ENCODE assay signal across 7 cellular contexts in genomic region chr12:69238589-69239285, GRCh38. TPM values are rescaled to one million over a fixed set of nuclear protein-coding genes. Genes with fewer than 3 reads are reported as not detected.
DNase-seq lines count a peak whose midpoint lies in the region; ATAC-seq, FAIRE-seq and TF ChIP-seq lines count a peak whose summit lies in the region.

No MANE protein-coding gene starts in this region.

- RAD21 ChIA-PET in GM12878 (lab: Charles Lee; ENCODE audit: unreplicated experiment) = no interaction called here

- DNase-seq in GM12878 (ENCODE audit: low read depth, low spot score) (no peak), RKO (ENCODE audit: low spot score) (no peak), SIG-M5 (lab: John Stamatoyannopoulos, UW) (no peak), NCI-H774 (lab: John Stamatoyannopoulos, UW) (no peak)

- WGBS in GM12878 (ENCODE audit: insufficient coverage, insufficient replicate concordance, low lambda C conversion rate, missing lambda C conversion rate) = 4% methylated on average over 13 of the region's 13 CpGs

- H4K20me1 ChIP-seq in GM12878 (ENCODE audit: control insufficient read depth, insufficient read depth) = no peaks in the 10 kb centered on the region

- TF ChIP-seq EP300 in GM12878 (IDR thresholded peaks at IDR 0.05; ENCODE audit: borderline replicate concordance in 1 of 2, control insufficient read depth in 1 of 2, low read depth in 2 of 2, low read length in 2 of 2) = no peak

- H3K36me3 ChIP-seq in GM12878 (ENCODE audit: control insufficient read depth in 2 of 2, insufficient read depth in 2 of 2, low read length in 1 of 2) = no peaks in the 10 kb centered on the region; a peak in 1 of 4 replicates
- no peaks in the 10 kb centered on the region for H3K36me3 ChIP-seq in mucosa of stomach (ENCODE audit: control insufficient read depth, insufficient read depth, low read length)

- peaks cover 46% of the 10 kb centered on the region for H3K79me2 ChIP-seq in GM12878 (ENCODE audit: control insufficient read depth, insufficient read depth, low read length)

- no peaks in the 10 kb centered on the region for H3K27me3 ChIP-seq in GM12878 (replicated peaks in 1 of 2; ENCODE audit: control insufficient read depth in 2 of 2, insufficient read depth in 2 of 2, low read length in 1 of 2)
- H3K27me3 ChIP-seq in mucosa of stomach (ENCODE audit: control insufficient read depth, insufficient read depth, low read length) = no peaks in the 10 kb centered on the region

- in situ Hi-C loops in GM12878 (cut with MboI) = no loop called here

- peak; percentile 65 for FAIRE-seq in GM12878 (lab: Jason Lieb, UNC)

- BruUV-seq in GM12878 (replicated peaks; lab: Mats Ljungman, UMichigan) = no TSS peak

- H3K9me3 ChIP-seq in GM12878 (replicated peaks; ENCODE audit: control insufficient read depth, insufficient read depth, low read length) (no peaks in the 10 kb centered on the region; the same call in 2 of the 3 replicates), mucosa of stomach (ENCODE audit: control insufficient read depth, low read length) (no peaks in the 10 kb centered on the region)

- no peak for TF ChIP-seq CTCF in GM12878 (IDR thresholded peaks at IDR 0.05 in 2 of 3, conservative IDR thresholded peaks at IDR 0.05 in 1 of 3; ENCODE audit: control insufficient read depth in 2 of 3, extremely low read depth in 1 of 3, insufficient read depth in 1 of 3, low read depth in 3 of 3, low read length in 3 of 3)

- H3K27ac ChIP-seq in GM12878 (ENCODE audit: control insufficient read depth, insufficient read depth) = peak overlapping the region; percentile 62

- intact Hi-C loops in GM12878 (cut with micrococcal nuclease; ENCODE audit: unreplicated experiment) = no loop called here

- no peak for TF ChIP-seq POLR2A in GM12878 (IDR thresholded peaks at IDR 0.05; ENCODE audit: low read depth, low read length)

- SMC1A ChIA-PET in GM12878 (lab: Charles Lee; ENCODE audit: uncharacterized antibody, unreplicated experiment) = no interaction called here

- CTCF ChIA-PET in GM12878 (lab: Yijun Ruan, JAX) = no interaction called here

- TF ChIP-seq RAD21 in GM12878 (IDR thresholded peaks at IDR 0.05; ENCODE audit: insufficient read depth, low read depth, low read length) = no peak

- H3K9ac ChIP-seq in GM12878 (ENCODE audit: control insufficient read depth, insufficient read depth, low read length) (peak overlapping the region; percentile 70), mucosa of stomach (ENCODE audit: low read length) (peak overlapping the region; percentile 91)

- H3K4me1 ChIP-seq in GM12878 (ENCODE audit: control insufficient read depth, insufficient read depth, low read length) (peaks cover 11% of the 10 kb centered on the region), mucosa of stomach (ENCODE audit: control insufficient read depth, insufficient read depth, low read length) (no peaks in the 10 kb centered on the region)

- H3K4me3 ChIP-seq in GM12878 (peak overlapping the region; percentile 77), mucosa of stomach (ENCODE audit: low read length) (peak overlapping the region; percentile 58)

- H3K4me2 ChIP-seq in GM12878 (ENCODE audit: control insufficient read depth, insufficient read depth) = peak overlapping the region; percentile 81

- peak; percentile 3 for ATAC-seq in GM19328 (IDR thresholded peaks at IDR 0.05; ENCODE audit: unreplicated experiment)
- peak; percentile 1 for ATAC-seq in HG03342 (IDR thresholded peaks at IDR 0.05; ENCODE audit: unreplicated experiment)
- ATAC-seq in GM12878 = no peak

- POLR2A ChIA-PET in GM12878 (lab: Charles Lee) = no interaction called here

- peak overlapping the region; percentile 86 for H2AFZ ChIP-seq in GM12878 (ENCODE audit: control insufficient read depth, low read depth, low read length)

TF ChIP-seq in GM12878, 131 proteins besides CTCF, POLR2A, EP300 and RAD21:
- TF ChIP-seq SMAD1 (IDR thresholded peaks at IDR 0.05; ENCODE audit: low read depth, partially characterized antibody) (no peak), EZH2 (IDR thresholded peaks at IDR 0.05; ENCODE audit: borderline replicate concordance, control insufficient read depth, low read depth, low read length) (no peak)

RNA-seq across cellular contexts. Expression of gene CPSF6, which starts 0.6 kb away (rescaled TPM):
- 337 TPM in 2 replicates for total RNA-seq in GM12878 (2013; cell fraction: nucleolus; rRNA removed)
- total RNA-seq in GM12878 (2014; rRNA removed) (40.9 and 44.8 TPM in 2 replicates), GM12878 (2014; rRNA removed; fragmentation: Illumina TruSeq; extraction: Trizol) (71.1 and 75.7 TPM in 2 replicates), GM12878 (2021) (100 and 103 TPM in 2 replicates)
- polyA plus RNA-seq in GM12878 (2011; ENCODE audit: low read depth) = 45.7 TPM
- polyA plus RNA-seq in GM12878 (2011; rRNA removed) (72.7 and 82.5 TPM in 2 replicates), GM12878 (2014; fragmentation: Illumina TruSeq; extraction: Trizol) (65.0 and 71.3 TPM in 2 replicates), GM12878 (2014; fragmentation: Nextera tagmentation; extraction: Ambion mirVana) (10 to 100 TPM; 45.9 to 49.2 TPM), GM12878 (2014; rRNA removed) (118 and 132 TPM in 2 replicates), GM12878 (2016; fragmentation: Nextera tagmentation; extraction: Ambion mirVana) (100 to 1,000 TPM; 145 to 150 TPM)
- polyA plus RNA-seq in GM12878 (2011; cell fraction: cytosol; rRNA removed) = 39.3 and 58.3 TPM in 2 replicates
- polyA plus RNA-seq in GM12878 (2011; cell fraction: nucleus; rRNA removed) = 98.8 and 103 TPM in 2 replicates
- polyA plus RNA-seq in GM12878 (2012) = 51.7 and 120 TPM in 2 replicates
- 73.1 and 84.5 TPM in 2 replicates for polyA minus RNA-seq in GM12878 (2011; rRNA and poly(A)+ RNA removed)
- polyA minus RNA-seq in GM12878 (2011; cell fraction: cytosol; rRNA and poly(A)+ RNA removed) = 36.5 and 38.0 TPM in 2 replicates
- 60.3 and 101 TPM in 2 replicates for polyA minus RNA-seq in GM12878 (2011; cell fraction: nucleus; rRNA and poly(A)+ RNA removed)
